ENCODE assay signal across 30 cellular contexts in genomic region chr16:52463904-52464303, GRCh38.
"Had no signal": no experiment of that assay in that cellular context is flagged by ENCODE, and none has a peak within 500 bp of the region (broad histone marks: within the 10 kb centered on the region; RNA-seq: fewer than 3 reads in every experiment).

No MANE protein-coding gene starts in this region.

- H3K4me3 Mint-ChIP-seq: activated CD4-positive, alpha-beta memory T cell treated with anti-CD3 and anti-CD28 coated beads for 36 hours; activated CD4-positive, alpha-beta T cell treated with anti-CD3 and anti-CD28 coated beads for 36 hours; activated CD4-positive, alpha-beta T cell treated with anti-CD3 and anti-CD28 coated beads, Interleukin-2, amount 10 ng/mL, durations not matched to agents 24 days and 14 days; activated naive CD4-positive, alpha-beta T cell treated with anti-CD3 and anti-CD28 coated beads, Interleukin-2, amount 10 ng/mL, durations not matched to agents 7 days and 5 days; activated naive CD8-positive, alpha-beta T cell treated with anti-CD3 and anti-CD28 coated beads, Interleukin-2, amount 10 ng/mL, durations not matched to agents 7 days and 5 days; activated T-cell treated with anti-CD3 and anti-CD28 coated beads, Interleukin-2, amount 50 U/mL, for 24 hours; activated T-cell treated with anti-CD3 and anti-CD28 coated beads, Interleukin-2, amount 50 U/mL, for 72 hours; brain; T-helper 17 cell; T-helper 2 cell treated with Interferon-gamma antibody and Interleukin-4, amounts not matched to agents 5 μg/mL and 100 μg/mL, for 36 hours had no signal

- H3K9me3 ChIP-seq: ascending aorta, breast epithelium, colonic mucosa had no signal

- H3K27me3 ChIP-seq: ascending aorta, breast epithelium, cardiac muscle cell, colonic mucosa had no signal

- ATAC-seq: activated CD4-positive, alpha-beta T cell treated with anti-CD3 and anti-CD28 coated beads for 36 hours; activated naive CD4-positive, alpha-beta T cell treated with anti-CD3 and anti-CD28 coated beads, Interleukin-2, amount 50 U/mL, for 72 hours; activated T-cell treated with anti-CD3 and anti-CD28 coated beads, Interleukin-2, amount 50 U/mL, for 72 hours; T-helper 17 cell had no signal

- H3K9me3 Mint-ChIP-seq: activated CD4-positive, alpha-beta memory T cell treated with anti-CD3 and anti-CD28 coated beads for 36 hours; activated CD4-positive, alpha-beta T cell treated with anti-CD3 and anti-CD28 coated beads, Interleukin-2, amount 10 ng/mL, durations not matched to agents 24 days and 14 days; activated naive CD4-positive, alpha-beta T cell treated with anti-CD3 and anti-CD28 coated beads, Interleukin-2, amount 10 ng/mL, durations not matched to agents 7 days and 5 days; activated naive CD8-positive, alpha-beta T cell treated with anti-CD3 and anti-CD28 coated beads, Interleukin-2, amount 10 ng/mL, durations not matched to agents 7 days and 5 days; activated T-cell treated with anti-CD3 and anti-CD28 coated beads, Interleukin-2, amount 50 U/mL, for 24 hours; activated T-cell treated with anti-CD3 and anti-CD28 coated beads, Interleukin-2, amount 50 U/mL, for 72 hours had no signal

- H3K27ac ChIP-seq: ascending aorta, breast epithelium, cardiac muscle cell, colonic mucosa, epithelial cell of prostate, WERI-Rb-1 had no signal

- H3K27me3 Mint-ChIP-seq: activated CD4-positive, alpha-beta memory T cell treated with anti-CD3 and anti-CD28 coated beads for 36 hours; activated CD4-positive, alpha-beta T cell treated with anti-CD3 and anti-CD28 coated beads for 36 hours; activated CD4-positive, alpha-beta T cell treated with anti-CD3 and anti-CD28 coated beads, Interleukin-2, amount 10 ng/mL, durations not matched to agents 24 days and 14 days; activated naive CD4-positive, alpha-beta T cell treated with anti-CD3 and anti-CD28 coated beads, Interleukin-2, amount 10 ng/mL, durations not matched to agents 7 days and 5 days; activated naive CD8-positive, alpha-beta T cell treated with anti-CD3 and anti-CD28 coated beads, Interleukin-2, amount 10 ng/mL, durations not matched to agents 7 days and 5 days; activated T-cell treated with anti-CD3 and anti-CD28 coated beads, Interleukin-2, amount 50 U/mL, for 24 hours; brain; T-helper 17 cell had no signal

- DNase-seq: activated CD4-positive, alpha-beta memory T cell treated with anti-CD3 and anti-CD28 coated beads for 36 hours; activated CD4-positive, alpha-beta T cell treated with anti-CD3 and anti-CD28 coated beads for 36 hours; activated CD4-positive, alpha-beta T cell treated with anti-CD3 and anti-CD28 coated beads, Interleukin-2, amount 10 ng/mL, durations not matched to agents 24 days and 14 days; activated CD4-positive, CD25-positive, alpha-beta regulatory T cell; activated CD4-positive, CD25-positive, alpha-beta regulatory T cell treated with anti-CD3 and anti-CD28 coated beads, Interleukin-2, amount 50 U/mL, for 72 hours; activated CD8-positive, alpha-beta memory T cell treated with anti-CD3 and anti-CD28 coated beads, Interleukin-2, amount 50 U/mL, for 48 hours; activated gamma-delta T cell; activated naive CD4-positive, alpha-beta T cell; activated naive CD4-positive, alpha-beta T cell treated with anti-CD3 and anti-CD28 coated beads, Interleukin-2, amount 10 ng/mL, durations not matched to agents 7 days and 5 days; activated naive CD8-positive, alpha-beta T cell treated with anti-CD3 and anti-CD28 coated beads, Interleukin-2, amount 10 ng/mL, durations not matched to agents 7 days and 5 days; activated T-cell treated with anti-CD3 and anti-CD28 coated beads for 4 hours; activated T-cell treated with anti-CD3 and anti-CD28 coated beads, Interleukin-2, amount 50 U/mL, for 24 hours; activated T-cell treated with anti-CD3 and anti-CD28 coated beads, Interleukin-2, amount 50 U/mL, for 72 hours; central memory CD4-positive, alpha-beta T cell; cerebellar nuclear complex; colonic mucosa; effector CD8-positive, alpha-beta T cell; foreskin fibroblast; head of caudate nucleus; T-helper 1 cell; T-helper 17 cell; T1000; WERI-Rb-1 had no signal

- H3K27ac Mint-ChIP-seq: activated CD4-positive, alpha-beta memory T cell treated with anti-CD3 and anti-CD28 coated beads for 36 hours; activated CD4-positive, alpha-beta T cell treated with anti-CD3 and anti-CD28 coated beads for 36 hours; activated CD4-positive, alpha-beta T cell treated with anti-CD3 and anti-CD28 coated beads, Interleukin-2, amount 10 ng/mL, durations not matched to agents 24 days and 14 days; activated naive CD4-positive, alpha-beta T cell treated with anti-CD3 and anti-CD28 coated beads, Interleukin-2, amount 10 ng/mL, durations not matched to agents 7 days and 5 days; activated naive CD4-positive, alpha-beta T cell treated with anti-CD3 and anti-CD28 coated beads, Interleukin-2, amount 50 U/mL, for 72 hours; activated naive CD8-positive, alpha-beta T cell treated with anti-CD3 and anti-CD28 coated beads, Interleukin-2, amount 10 ng/mL, durations not matched to agents 7 days and 5 days; activated T-cell treated with anti-CD3 and anti-CD28 coated beads, Interleukin-2, amount 50 U/mL, for 24 hours; activated T-cell treated with anti-CD3 and anti-CD28 coated beads, Interleukin-2, amount 50 U/mL, for 72 hours; T-helper 17 cell; T-helper 2 cell treated with Interferon-gamma antibody and Interleukin-4, amounts not matched to agents 5 μg/mL and 100 μg/mL, for 36 hours had no signal

- H3K36me3 Mint-ChIP-seq: activated CD4-positive, alpha-beta memory T cell treated with anti-CD3 and anti-CD28 coated beads for 36 hours; activated naive CD4-positive, alpha-beta T cell treated with anti-CD3 and anti-CD28 coated beads, Interleukin-2, amount 10 ng/mL, durations not matched to agents 7 days and 5 days; activated naive CD4-positive, alpha-beta T cell treated with anti-CD3 and anti-CD28 coated beads, Interleukin-2, amount 50 U/mL, for 72 hours; activated naive CD8-positive, alpha-beta T cell treated with anti-CD3 and anti-CD28 coated beads, Interleukin-2, amount 10 ng/mL, durations not matched to agents 7 days and 5 days had no signal

- H3K4me1 ChIP-seq: ascending aorta, breast epithelium had no signal

- H3K4me1 Mint-ChIP-seq: activated CD4-positive, alpha-beta T cell treated with anti-CD3 and anti-CD28 coated beads for 36 hours; activated CD4-positive, alpha-beta T cell treated with anti-CD3 and anti-CD28 coated beads, Interleukin-2, amount 10 ng/mL, durations not matched to agents 24 days and 14 days; activated naive CD4-positive, alpha-beta T cell treated with anti-CD3 and anti-CD28 coated beads, Interleukin-2, amount 10 ng/mL, durations not matched to agents 7 days and 5 days; activated naive CD8-positive, alpha-beta T cell treated with anti-CD3 and anti-CD28 coated beads, Interleukin-2, amount 10 ng/mL, durations not matched to agents 7 days and 5 days; T-helper 17 cell had no signal
